ENCODE assay signal across 9 cellular contexts in genomic region chr4:675980-676870, GRCh38. TPM values are rescaled to one million over a fixed set of nuclear protein-coding genes. Genes with fewer than 3 reads are reported as not detected.
A peak's percentile ranks its signal among the peaks of the same experiment; 100 is the strongest.
DNase-seq lines count a peak whose midpoint lies in the region; ATAC-seq and TF ChIP-seq lines count a peak whose summit lies in the region.
"Had no signal": no experiment of that assay in that cellular context is flagged by ENCODE, and none has a peak within 500 bp of the region (broad histone marks: within the 10 kb centered on the region; RNA-seq: fewer than 3 reads in every experiment).

No MANE protein-coding gene starts in this region.

- H3K4me1 ChIP-seq in CD8-positive, alpha-beta T cell (ENCODE audit: insufficient read depth, low read length), result peaks cover 26% of the 10 kb centered on the region
- peaks cover 3% of the 10 kb centered on the region for H3K4me1 ChIP-seq in KMS-11 (ENCODE audit: low read depth, poor library complexity, severe bottlenecking)
- H3K4me1 ChIP-seq in hepatocyte (ENCODE audit: insufficient read depth), result peaks cover 25% of the 10 kb centered on the region
- no peaks in the 10 kb centered on the region for H3K4me1 ChIP-seq in colonic mucosa

- no peaks in the 10 kb centered on the region for H3K9me3 Mint-ChIP-seq in CD8-positive, alpha-beta T cell

- peak overlapping the region; percentile 91 for H3K4me3 Mint-ChIP-seq in CD8-positive, alpha-beta T cell

- no peaks in the 10 kb centered on the region for H3K27me3 ChIP-seq in CD8-positive, alpha-beta T cell (ENCODE audit: insufficient read depth, low read length)
- no peaks in the 10 kb centered on the region for H3K27me3 ChIP-seq in KMS-11 (ENCODE audit: insufficient read depth, low read depth)
- no peaks in the 10 kb centered on the region for H3K27me3 ChIP-seq in hepatocyte
- no peaks in the 10 kb centered on the region for H3K27me3 ChIP-seq in colonic mucosa

- no peak overlapping the region for H3K4me3 ChIP-seq in CD8-positive, alpha-beta T cell (ENCODE audit: low read depth, low read length)
- no peak overlapping the region for H3K4me3 ChIP-seq in KMS-11 (IDR thresholded peaks at IDR 0.05; ENCODE audit: insufficient read depth, low read depth, low read length)
- no peak overlapping the region for H3K4me3 ChIP-seq in hepatocyte
- H3K4me3 ChIP-seq in colonic mucosa, result no peak overlapping the region

- H3K79me2 ChIP-seq in KMS-11 (ENCODE audit: insufficient read depth, low read depth), result no peaks in the 10 kb centered on the region
- peaks cover 25% of the 10 kb centered on the region for H3K79me2 ChIP-seq in hepatocyte

- H3K4me1 Mint-ChIP-seq in CD8-positive, alpha-beta T cell (ENCODE audit: low read depth), result peaks cover 13% of the 10 kb centered on the region

- intact Hi-C loops in CD8-positive, alpha-beta T cell (cut with DNase I, micrococcal nuclease), result loop anchor here in 1 of 2 experiments (2.0 to 10.0 kb wide), 3 partner anchors 171 to 673 kb away; no protein-coding TSS in a partner anchor
- intact Hi-C loops in colonic mucosa (cut with DNase I), result no loop called here

- WGBS in hepatocyte (ENCODE audit: low lambda C conversion rate, missing lambda C conversion rate), result 80% methylated on average over 19 of the region's 19 CpGs

- no peak for ATAC-seq in CD8-positive, alpha-beta T cell
- ATAC-seq in GM19351 (IDR thresholded peaks at IDR 0.05; ENCODE audit: unreplicated experiment), result peak; percentile 32
- ATAC-seq in HG03097 (IDR thresholded peaks at IDR 0.05; ENCODE audit: low FRiP score, unreplicated experiment), result no peak
- ATAC-seq in activated CD4-positive, CD25-positive, alpha-beta regulatory T cell treated with anti-CD3 and anti-CD28 coated beads, Interleukin-2, amount 50 U/mL, for 24 hours, result no peak

- no peak overlapping the region for H3K27ac ChIP-seq in CD8-positive, alpha-beta T cell (ENCODE audit: low read depth, low read length)
- H3K27ac ChIP-seq in KMS-11 (peak overlapping the region; percentile 15; the same call in 1 of the 2 replicates), hepatocyte (no peak overlapping the region), colonic mucosa (no peak overlapping the region)

- peaks cover 11% of the 10 kb centered on the region for H3K36me3 ChIP-seq in CD8-positive, alpha-beta T cell (ENCODE audit: insufficient read depth, low read length)
- H3K36me3 ChIP-seq in KMS-11 (ENCODE audit: insufficient read depth) (no peaks in the 10 kb centered on the region), hepatocyte (replicated peaks; ENCODE audit: insufficient read depth, low read depth) (no peaks in the 10 kb centered on the region), colonic mucosa (no peaks in the 10 kb centered on the region)

- no peaks in the 10 kb centered on the region for H3K27me3 Mint-ChIP-seq in CD8-positive, alpha-beta T cell (ENCODE audit: low read depth)

- H4K20me1 ChIP-seq in KMS-11 (ENCODE audit: insufficient read depth) (no peaks in the 10 kb centered on the region), hepatocyte (ENCODE audit: insufficient read depth, poor library complexity, severe bottlenecking) (no peaks in the 10 kb centered on the region)

- POLR2A ChIA-PET in CD8-positive, alpha-beta T cell (lab: Charles Lee), result no interaction called here

- peaks cover 17% of the 10 kb centered on the region for H3K36me3 Mint-ChIP-seq in CD8-positive, alpha-beta T cell

- no peak overlapping the region; the same call in 1 of the 2 replicates for H3K4me2 ChIP-seq in KMS-11
- H3K4me2 ChIP-seq in hepatocyte, result peak overlapping the region; percentile 100

- CTCF ChIA-PET in CD8-positive, alpha-beta T cell (lab: Charles Lee), result interaction anchor here (1.2 kb wide), 1 partner anchor 65 kb away, joined by 3 read pairs; no protein-coding TSS in a partner anchor

- TF ChIP-seq CTCF in CD8-positive, alpha-beta T cell (IDR thresholded peaks at IDR 0.05), result no peak
- no peak for TF ChIP-seq CTCF in KMS-11 (conservative IDR thresholded peaks at IDR 0.05; ENCODE audit: low read depth, low read length)
- no peak for TF ChIP-seq CTCF in hepatocyte (IDR thresholded peaks at IDR 0.05; ENCODE audit: poor library complexity)
- TF ChIP-seq CTCF in colonic mucosa (IDR thresholded peaks at IDR 0.05), result no peak

- H3K9me3 ChIP-seq in CD8-positive, alpha-beta T cell (ENCODE audit: low read length), result no peaks in the 10 kb centered on the region
- no peaks in the 10 kb centered on the region for H3K9me3 ChIP-seq in hepatocyte (ENCODE audit: low read depth)
- no peaks in the 10 kb centered on the region for H3K9me3 ChIP-seq in colonic mucosa

- no peak overlapping the region for H2AFZ ChIP-seq in KMS-11 (ENCODE audit: low read depth)
- H2AFZ ChIP-seq in hepatocyte, result no peak overlapping the region

- no peaks in the 10 kb centered on the region for H3K9me2 ChIP-seq in hepatocyte (replicated peaks; ENCODE audit: insufficient read depth)

- no peak for DNase-seq in CD8-positive, alpha-beta T cell
- no peak for DNase-seq in hepatocyte (ENCODE audit: low spot score)
- no peak for DNase-seq in colonic mucosa
- DNase-seq in stimulated activated CD4-positive, alpha-beta T cell treated with anti-CD3 and anti-CD28 coated beads, Interleukin-2, amount 100 ng/mL, for 48 hours, result no peak
- DNase-seq: NCI-H82 had no signal

- H3K27ac Mint-ChIP-seq in CD8-positive, alpha-beta T cell, result no peak overlapping the region

- H3K9ac ChIP-seq in KMS-11 (no peak overlapping the region), colonic mucosa (ENCODE audit: low read depth in 2 of 2, low read length in 2 of 2) (no peak overlapping the region)

RNA-seq across cellular contexts. Expression of gene MYL5, which starts 1.9 kb away (rescaled TPM):
- total RNA-seq in CD8-positive, alpha-beta T cell, result 10 to 100 TPM; 27.2 to 28.7 TPM
- total RNA-seq in hepatocyte (8.9 and 12.6 TPM in 2 replicates), colonic mucosa (10 to 100 TPM; 17.3 to 53.6 TPM)
- 25.1 and 33.7 TPM in 2 replicates for polyA plus RNA-seq in hepatocyte

RNA-seq across cellular contexts. Expression of gene ATP5ME, which starts 2.1 kb away (rescaled TPM):
- 100 to 1,000 TPM; 113 to 114 TPM for total RNA-seq in CD8-positive, alpha-beta T cell
- total RNA-seq in hepatocyte (83.8 and 143 TPM in 2 replicates), colonic mucosa (100 to 1,000 TPM; 416 to 553 TPM)
- polyA plus RNA-seq in hepatocyte, result 641 and 669 TPM in 2 replicates

RNA-seq across cellular contexts. Expression of gene SLC49A3, which starts 12.7 kb away (rescaled TPM):
- total RNA-seq in CD8-positive, alpha-beta T cell, result under 1 TPM; 0.69 to 0.73 TPM
- total RNA-seq in hepatocyte, result 8.5 and 12.2 TPM in 2 replicates
- polyA plus RNA-seq in hepatocyte, result 12.8 and 19.8 TPM in 2 replicates
- 1 to 10 TPM; 7.1 to 8.4 TPM for total RNA-seq in colonic mucosa

RNA-seq across cellular contexts. Expression of gene PCGF3, which starts 29.4 kb away (rescaled TPM):
- total RNA-seq in CD8-positive, alpha-beta T cell, result 10 to 100 TPM; 39.1 to 39.5 TPM
- 43.5 and 43.9 TPM in 2 replicates for total RNA-seq in hepatocyte
- 21.5 and 21.8 TPM in 2 replicates for polyA plus RNA-seq in hepatocyte
- 10 to 100 TPM; 50.8 to 53.2 TPM for total RNA-seq in colonic mucosa

RNA-seq across cellular contexts. Expression of gene PDE6B, which starts 50.9 kb away (rescaled TPM):
- 10 to 100 TPM; 10.3 to 10.4 TPM for total RNA-seq in CD8-positive, alpha-beta T cell
- total RNA-seq in hepatocyte (17.3 and 29.5 TPM in 2 replicates), colonic mucosa (1 to 10 TPM; 1.2 to 2.3 TPM)
- 24.1 and 26.1 TPM in 2 replicates for polyA plus RNA-seq in hepatocyte
